Comparison of ENCODE assay signal across 1 cellular context in the genomic region with DNA sequence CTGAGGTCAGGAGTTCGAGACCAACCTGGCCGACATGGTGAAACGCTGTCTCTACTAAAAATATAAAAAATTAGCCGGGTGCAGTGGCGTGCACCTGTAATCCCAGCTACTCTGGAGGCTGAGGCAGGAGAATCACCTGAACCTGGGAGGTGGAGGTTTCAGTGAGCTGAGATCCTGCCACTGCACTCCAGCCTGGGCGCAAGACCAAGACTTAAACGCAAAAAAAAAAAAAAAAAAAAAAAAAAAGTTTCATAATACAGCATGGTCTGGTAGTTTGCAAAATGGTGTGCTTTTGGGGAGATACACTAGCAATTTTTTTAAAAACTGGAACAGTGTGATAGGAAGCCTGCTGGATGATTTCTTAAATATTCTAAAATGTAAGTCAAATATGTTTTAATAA.
TF ChIP-seq lines count a peak whose summit lies in the region.

No MANE protein-coding gene starts in this region.

TF ChIP-seq in WTC11, 78 proteins besides CTCF, POLR2A, EP300 and RAD21:
- TF ChIP-seq, protein P1, sequence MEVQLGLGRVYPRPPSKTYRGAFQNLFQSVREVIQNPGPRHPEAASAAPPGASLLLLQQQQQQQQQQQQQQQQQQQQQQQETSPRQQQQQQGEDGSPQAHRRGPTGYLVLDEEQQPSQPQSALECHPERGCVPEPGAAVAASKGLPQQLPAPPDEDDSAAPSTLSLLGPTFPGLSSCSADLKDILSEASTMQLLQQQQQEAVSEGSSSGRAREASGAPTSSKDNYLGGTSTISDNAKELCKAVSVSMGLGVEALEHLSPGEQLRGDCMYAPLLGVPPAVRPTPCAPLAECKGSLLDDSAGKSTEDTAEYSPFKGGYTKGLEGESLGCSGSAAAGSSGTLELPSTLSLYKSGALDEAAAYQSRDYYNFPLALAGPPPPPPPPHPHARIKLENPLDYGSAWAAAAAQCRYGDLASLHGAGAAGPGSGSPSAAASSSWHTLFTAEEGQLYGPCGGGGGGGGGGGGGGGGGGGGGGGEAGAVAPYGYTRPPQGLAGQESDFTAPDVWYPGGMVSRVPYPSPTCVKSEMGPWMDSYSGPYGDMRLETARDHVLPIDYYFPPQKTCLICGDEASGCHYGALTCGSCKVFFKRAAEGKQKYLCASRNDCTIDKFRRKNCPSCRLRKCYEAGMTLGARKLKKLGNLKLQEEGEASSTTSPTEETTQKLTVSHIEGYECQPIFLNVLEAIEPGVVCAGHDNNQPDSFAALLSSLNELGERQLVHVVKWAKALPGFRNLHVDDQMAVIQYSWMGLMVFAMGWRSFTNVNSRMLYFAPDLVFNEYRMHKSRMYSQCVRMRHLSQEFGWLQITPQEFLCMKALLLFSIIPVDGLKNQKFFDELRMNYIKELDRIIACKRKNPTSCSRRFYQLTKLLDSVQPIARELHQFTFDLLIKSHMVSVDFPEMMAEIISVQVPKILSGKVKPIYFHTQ (CRISPR knock-in tag; IDR thresholded peaks at IDR 0.05), result peak; percentile 37; the same call in 1 of the 2 replicates
